10 cellular contexts compared by ENCODE assay signal in the genomic region with DNA sequence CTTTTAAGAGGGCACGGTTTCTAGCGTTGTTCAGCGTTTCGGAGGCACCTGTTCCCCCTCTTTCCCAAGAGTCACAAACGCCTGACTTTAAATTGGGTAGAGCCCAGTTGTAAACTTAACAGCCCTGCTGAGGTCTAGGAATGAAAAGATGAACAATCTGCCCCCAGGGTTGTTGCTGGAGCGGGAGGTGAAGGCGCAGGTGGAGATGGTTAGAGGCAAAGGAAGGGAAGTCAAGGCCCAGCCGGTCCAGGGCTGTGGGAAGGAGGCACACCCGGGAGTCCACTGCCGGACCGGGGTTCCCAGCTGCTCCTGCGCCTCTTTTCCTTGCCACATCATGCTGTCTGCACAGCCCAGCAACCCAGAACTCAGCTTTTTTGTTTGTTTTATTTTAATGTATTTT. TPM values are rescaled to one million over a fixed set of nuclear protein-coding genes. Genes with fewer than 3 reads are reported as not detected.
DNase-seq lines count a peak whose midpoint lies in the region; ATAC-seq and TF ChIP-seq lines count a peak whose summit lies in the region.
"Had no signal": no experiment of that assay in that cellular context is flagged by ENCODE, and none has a peak within 500 bp of the region (broad histone marks: within the 10 kb centered on the region; RNA-seq: fewer than 3 reads in every experiment).

No MANE protein-coding gene starts in this region.

- peaks cover 27% of the 10 kb centered on the region for H3K36me3 ChIP-seq in BLaER1
- H3K36me3 ChIP-seq in MM.1S (replicated peaks; ENCODE audit: insufficient read depth, low read length): no peaks in the 10 kb centered on the region

- H3K4me2 ChIP-seq in BLaER1 (peak overlapping the region; percentile 93), MM.1S (ENCODE audit: low read depth, low read length) (peak overlapping the region; percentile 82)

- H2AFZ ChIP-seq in MM.1S (ENCODE audit: low read length): peak overlapping the region; percentile 83

- no peak for ATAC-seq in effector memory CD8-positive, alpha-beta T cell (replicated peaks)
- ATAC-seq in natural killer cell (no peak), HG02870 (IDR thresholded peaks at IDR 0.05; ENCODE audit: unreplicated experiment) (no peak), GM19351 (IDR thresholded peaks at IDR 0.05; ENCODE audit: unreplicated experiment) (no peak), GM21529 (IDR thresholded peaks at IDR 0.05; ENCODE audit: unreplicated experiment) (no peak)

- H3K27ac ChIP-seq in BLaER1 (peak overlapping the region; percentile 91), MM.1S (ENCODE audit: low read length) (no peak overlapping the region)

- H3F3A ChIP-seq in MM.1S (ENCODE audit: insufficient read depth, low read length): 0 out of 2 replicates have a peak, but pooled peaks cover 3% of the 10 kb centered on the region

- peak overlapping the region in 1 of 2 donors; percentile 65 for H3K27ac Mint-ChIP-seq in effector memory CD8-positive, alpha-beta T cell
- no peak overlapping the region for H3K27ac Mint-ChIP-seq in natural killer cell

- H3K36me3 Mint-ChIP-seq in effector memory CD8-positive, alpha-beta T cell (ENCODE audit: insufficient read depth): no peaks in the 10 kb centered on the region
- H3K36me3 Mint-ChIP-seq in natural killer cell: no peaks in the 10 kb centered on the region

- no peaks in the 10 kb centered on the region for H3K9me3 Mint-ChIP-seq in effector memory CD8-positive, alpha-beta T cell
- no peaks in the 10 kb centered on the region for H3K9me3 Mint-ChIP-seq in natural killer cell

- peak overlapping the region; percentile 45 to 91 for H3K4me3 Mint-ChIP-seq in effector memory CD8-positive, alpha-beta T cell
- peak overlapping the region; percentile 96 for H3K4me3 Mint-ChIP-seq in natural killer cell

- H3K9me2 ChIP-seq in MM.1S (replicated peaks; ENCODE audit: insufficient read depth, low read length): no peaks in the 10 kb centered on the region

- peaks cover 7% of the 10 kb centered on the region in 2 donors for H3K4me1 Mint-ChIP-seq in effector memory CD8-positive, alpha-beta T cell (ENCODE audit: low read depth in 2 of 2)
- peaks cover 14 to 15% of the 10 kb centered on the region in 2 donors for H3K4me1 Mint-ChIP-seq in natural killer cell

- DNase-seq in MM.1S (no peak), natural killer cell (no peak), D341Med (ENCODE audit: low spot score) (no peak)
- DNase-seq in effector memory CD8-positive, alpha-beta T cell: no peak

- H3K9me3 ChIP-seq in BLaER1 (no peaks in the 10 kb centered on the region), MM.1S (replicated peaks; ENCODE audit: insufficient read depth, low read length) (no peaks in the 10 kb centered on the region)

- H3K27me3 ChIP-seq in BLaER1 (no peaks in the 10 kb centered on the region), MM.1S (replicated peaks; ENCODE audit: insufficient read depth, low read length) (no peaks in the 10 kb centered on the region)

- peak overlapping the region; percentile 91 for H3K9ac ChIP-seq in BLaER1
- peak overlapping the region; percentile 59; the same call in 1 of the 2 replicates for H3K9ac ChIP-seq in MM.1S (ENCODE audit: low read length)

- no peaks in the 10 kb centered on the region for H3K79me2 ChIP-seq in MM.1S (ENCODE audit: low read length)

- H3K4me1 ChIP-seq in BLaER1 (peaks cover 71% of the 10 kb centered on the region), MM.1S (ENCODE audit: low read length) (no peaks in the 10 kb centered on the region)

- H3K4me3 ChIP-seq in BLaER1 (peak overlapping the region; percentile 95), MM.1S (ENCODE audit: low read length) (peak overlapping the region; percentile 93)

- peaks cover 0 to 7% of the 10 kb centered on the region in 2 donors for H3K27me3 Mint-ChIP-seq in effector memory CD8-positive, alpha-beta T cell
- peaks cover 4 to 6% of the 10 kb centered on the region in 2 donors for H3K27me3 Mint-ChIP-seq in natural killer cell (ENCODE audit: low read depth in 2 of 2)

- intact Hi-C loops in natural killer cell (cut with micrococcal nuclease): no loop called here

- TF ChIP-seq CTCF in MM.1S (IDR thresholded peaks at IDR 0.05; ENCODE audit: low read length): no peak
- no peak for TF ChIP-seq CTCF in natural killer cell (IDR thresholded peaks at IDR 0.05)

- H4K20me1 ChIP-seq in BLaER1: peaks cover 39% of the 10 kb centered on the region
- H4K20me1 ChIP-seq in MM.1S (ENCODE audit: insufficient read depth, low read length): no peaks in the 10 kb centered on the region

RNA-seq across cellular contexts. Expression of a gene that starts 0.8 kb away (rescaled TPM):
- total RNA-seq in natural killer cell: 1 to 10 TPM; 1.3 to 1.8 (median 1.4) TPM

RNA-seq across cellular contexts. Expression of a gene that starts 45.0 kb away (rescaled TPM):
- total RNA-seq in natural killer cell: 100 to 1,000 TPM; 126 to 180 (median 173) TPM

RNA-seq across cellular contexts. Expression of a gene that starts 52.5 kb away (rescaled TPM):
- not detected for total RNA-seq in natural killer cell
- total RNA-seq: osteoblast; T-helper 1 cell treated with Interleukin-12 subunit alpha and Interleukin-12 subunit beta and Interleukin-4 antibody, amounts not matched to agents 30 ng/mL and 1 ng/mL, for 36 hours had no signal

RNA-seq across cellular contexts. Expression of a gene that starts 52.6 kb away (rescaled TPM):
- total RNA-seq in natural killer cell: not detected
- total RNA-seq: osteoblast; T-helper 1 cell treated with Interleukin-12 subunit alpha and Interleukin-12 subunit beta and Interleukin-4 antibody, amounts not matched to agents 30 ng/mL and 1 ng/mL, for 36 hours had no signal
